30 cellular contexts compared by ENCODE assay signal in genomic region chr4:127656047-127656680, GRCh38. TPM values are rescaled to one million over a fixed set of nuclear protein-coding genes. Genes with fewer than 3 reads are reported as not detected.
DNase-seq lines count a peak whose midpoint lies in the region; ATAC-seq and TF ChIP-seq lines count a peak whose summit lies in the region.
"Had no signal": no experiment of that assay in that cellular context is flagged by ENCODE, and none has a peak within 500 bp of the region (broad histone marks: within the 10 kb centered on the region; RNA-seq: fewer than 3 reads in every experiment).

No MANE protein-coding gene starts in this region.

- no peaks in the 10 kb centered on the region for H3K4me1 Mint-ChIP-seq in endothelial cell (ENCODE audit: unreplicated experiment)
- H3K4me1 Mint-ChIP-seq in neural progenitor cell, result no peaks in the 10 kb centered on the region
- H3K4me1 Mint-ChIP-seq: activated CD8-positive, alpha-beta memory T cell treated with anti-CD3 and anti-CD28 coated beads, Interleukin-2, amount 10 ng/mL, durations not matched to agents 7 days and 5 days; CD4-positive, CD25-positive, alpha-beta regulatory T cell had no signal

- H3K79me2 ChIP-seq in neural progenitor cell (ENCODE audit: low read depth), result peaks cover 6% of the 10 kb centered on the region

- H3K4me1 ChIP-seq in HUES6 (ENCODE audit: control insufficient read depth, insufficient read depth, low read length), result peaks cover 6% of the 10 kb centered on the region
- H3K4me1 ChIP-seq in neural progenitor cell, result no peaks in the 10 kb centered on the region
- no peaks in the 10 kb centered on the region for H3K4me1 ChIP-seq in prostate gland (replicated peaks)
- no peaks in the 10 kb centered on the region for H3K4me1 ChIP-seq in left lung
- H3K4me1 ChIP-seq: esophagus squamous epithelium, Peyer's patch, SJCRH30, upper lobe of right lung had no signal

- no peak for TF ChIP-seq CTCF in endothelial cell (IDR thresholded peaks at IDR 0.05; ENCODE audit: unreplicated experiment)
- no peak for TF ChIP-seq CTCF in neural progenitor cell (IDR thresholded peaks at IDR 0.05)
- TF ChIP-seq CTCF in prostate gland (IDR thresholded peaks at IDR 0.05), result no peak
- TF ChIP-seq CTCF in left lung (IDR thresholded peaks at IDR 0.05), result no peak

- peak; percentile 21 for DNase-seq in NCI-H748 (lab: John Stamatoyannopoulos, UW; ENCODE audit: unreplicated experiment)
- DNase-seq in NCI-H748 treated with DMSO at 0.1 percent for 48 hours (lab: John Stamatoyannopoulos, UW), result no peak
- DNase-seq in endothelial cell (ENCODE audit: low spot score), result no peak
- no peak for DNase-seq in neural progenitor cell (ENCODE audit: low spot score)
- DNase-seq in prostate gland (ENCODE audit: low spot score), result no peak
- DNase-seq in activated gamma-delta T cell (lab: John Stamatoyannopoulos, UW), result no peak
- no peak for DNase-seq in left lung
- DNase-seq: 8988T; activated CD4-positive, alpha-beta T cell treated with anti-CD3 and anti-CD28 coated beads, Interleukin-2, amount 50 U/mL, for 1 hour; activated CD4-positive, CD25-positive, alpha-beta regulatory T cell; activated CD8-positive, alpha-beta memory T cell treated with anti-CD3 and anti-CD28 coated beads, Interleukin-2, amount 10 ng/mL, durations not matched to agents 7 days and 5 days; activated T-cell treated with anti-CD3 and anti-CD28 coated beads, Interleukin-2, amount 50 U/mL, for 4 hours; CD4-positive, CD25-positive, alpha-beta regulatory T cell; DMS79 treated with DMSO at 0.1 percent for 48 hours; esophagus squamous epithelium; foreskin melanocyte; MG63; NCI-H1105; NCI-H2029; NCI-H526 treated with DMSO at 0.1 percent for 48 hours; Peyer's patch; SJCRH30; stimulated activated naive CD4-positive, alpha-beta T cell; upper lobe of right lung had no signal

- H3K9me3 ChIP-seq in HUES6 (ENCODE audit: control insufficient read depth, insufficient read depth, low read depth, low read length), result no peaks in the 10 kb centered on the region
- no peaks in the 10 kb centered on the region for H3K9me3 ChIP-seq in neural progenitor cell (ENCODE audit: low read depth)
- no peaks in the 10 kb centered on the region for H3K9me3 ChIP-seq in prostate gland
- no peaks in the 10 kb centered on the region for H3K9me3 ChIP-seq in left lung
- H3K9me3 ChIP-seq: esophagus squamous epithelium, MG63, Peyer's patch, SJCRH30, upper lobe of right lung had no signal

- H2AFZ ChIP-seq in neural progenitor cell (replicated peaks), result no peak overlapping the region

- H3K4me3 ChIP-seq in HUES6 (ENCODE audit: low read depth, low read length) (peak overlapping the region; percentile 57), neural progenitor cell (peak overlapping the region; percentile 43), prostate gland (no peak overlapping the region), left lung (no peak overlapping the region)
- H3K4me3 ChIP-seq: esophagus squamous epithelium, lung, MG63, Peyer's patch, SJCRH30, skin epidermis, upper lobe of right lung had no signal

- H3K36me3 Mint-ChIP-seq in endothelial cell (ENCODE audit: low read depth, unreplicated experiment) (peaks cover 3% of the 10 kb centered on the region), neural progenitor cell (peaks cover 34% of the 10 kb centered on the region)
- H3K36me3 Mint-ChIP-seq: activated CD8-positive, alpha-beta memory T cell treated with anti-CD3 and anti-CD28 coated beads, Interleukin-2, amount 10 ng/mL, durations not matched to agents 7 days and 5 days; CD4-positive, CD25-positive, alpha-beta regulatory T cell; natural killer cell treated with Interleukin-12 subunit alpha and Interleukin-12 subunit beta and Interleukin-15 and Interleukin-18, amount 100 ng/mL, for 72 hours had no signal

- H3F3A ChIP-seq in neural progenitor cell (ENCODE audit: low read depth), result no peaks in the 10 kb centered on the region

- intact Hi-C loops in prostate gland (cut with DNase I) (no loop called here), left lung (cut with DNase I) (no loop called here)

- no peak for TF ChIP-seq POLR2A in prostate gland (IDR thresholded peaks at IDR 0.05)

- peak overlapping the region; percentile 64 for H3K4me2 ChIP-seq in neural progenitor cell
- H3K4me2 ChIP-seq: KMS-11 had no signal

- H3K9ac ChIP-seq in HUES6 (ENCODE audit: low read length) (peak overlapping the region; percentile 51), neural progenitor cell (no peak overlapping the region)
- H3K9ac ChIP-seq: KMS-11 had no signal

- H3K4me3 Mint-ChIP-seq in endothelial cell (ENCODE audit: unreplicated experiment) (peak overlapping the region; percentile 86), neural progenitor cell (no peak overlapping the region)
- H3K4me3 Mint-ChIP-seq: activated CD8-positive, alpha-beta memory T cell treated with anti-CD3 and anti-CD28 coated beads, Interleukin-2, amount 10 ng/mL, durations not matched to agents 7 days and 5 days; activated T-cell treated with anti-CD3 and anti-CD28 coated beads, Interleukin-2, amount 50 U/mL, for 4 hours; CD4-positive, CD25-positive, alpha-beta regulatory T cell; dendritic cell treated with granulocyte-macrophage colony-stimulating factor and Interleukin-4, amounts not matched to agents 40 ng/mL and 50 ng/mL, for 4 days; natural killer cell treated with Interleukin-12 subunit alpha and Interleukin-12 subunit beta and Interleukin-15 and Interleukin-18, amount 100 ng/mL, for 72 hours had no signal

- H3K9me3 Mint-ChIP-seq in endothelial cell (ENCODE audit: unreplicated experiment) (no peaks in the 10 kb centered on the region), neural progenitor cell (peaks cover 7% of the 10 kb centered on the region)
- H3K9me3 Mint-ChIP-seq: activated T-cell treated with anti-CD3 and anti-CD28 coated beads, Interleukin-2, amount 50 U/mL, for 4 hours; natural killer cell treated with Interleukin-12 subunit alpha and Interleukin-12 subunit beta and Interleukin-15 and Interleukin-18, amount 100 ng/mL, for 72 hours had no signal

- ATAC-seq in left lung, result no peak
- ATAC-seq: activated CD8-positive, alpha-beta memory T cell treated with anti-CD3 and anti-CD28 coated beads, Interleukin-2, amount 10 ng/mL, durations not matched to agents 7 days and 5 days; activated T-cell treated with anti-CD3 and anti-CD28 coated beads, Interleukin-2, amount 50 U/mL, for 4 hours; natural killer cell treated with Interleukin-12 subunit alpha and Interleukin-12 subunit beta and Interleukin-15 and Interleukin-18, amount 100 ng/mL, for 72 hours; upper lobe of right lung had no signal

- H3K27me3 ChIP-seq in HUES6 (ENCODE audit: control insufficient read depth, insufficient read depth, low read length) (no peaks in the 10 kb centered on the region), neural progenitor cell (no peaks in the 10 kb centered on the region), prostate gland (replicated peaks; ENCODE audit: insufficient read depth) (no peaks in the 10 kb centered on the region), left lung (no peaks in the 10 kb centered on the region)
- H3K27me3 ChIP-seq: esophagus squamous epithelium, MG63, Peyer's patch, SJCRH30, upper lobe of right lung had no signal

- 95% methylated on average over 9 of the region's 9 CpGs for WGBS in prostate gland

- H3K27ac ChIP-seq in HUES6 (ENCODE audit: low read depth, low read length), result no peak overlapping the region
- H3K27ac ChIP-seq in neural progenitor cell, result no peak overlapping the region
- H3K27ac ChIP-seq in prostate gland, result no peak overlapping the region
- H3K27ac ChIP-seq in left lung, result no peak overlapping the region
- H3K27ac ChIP-seq: esophagus squamous epithelium, KMS-11, Peyer's patch, SJCRH30, skin epidermis, upper lobe of right lung had no signal

- H4K20me1 ChIP-seq in neural progenitor cell (ENCODE audit: low read depth), result no peaks in the 10 kb centered on the region

- peak overlapping the region; percentile 88 for H3K27ac Mint-ChIP-seq in endothelial cell (ENCODE audit: unreplicated experiment)
- H3K27ac Mint-ChIP-seq in neural progenitor cell, result no peak overlapping the region
- H3K27ac Mint-ChIP-seq: activated CD8-positive, alpha-beta memory T cell treated with anti-CD3 and anti-CD28 coated beads, Interleukin-2, amount 10 ng/mL, durations not matched to agents 7 days and 5 days; CD4-positive, CD25-positive, alpha-beta regulatory T cell; dendritic cell treated with granulocyte-macrophage colony-stimulating factor and Interleukin-4, amounts not matched to agents 40 ng/mL and 50 ng/mL, for 4 days; natural killer cell treated with Interleukin-12 subunit alpha and Interleukin-12 subunit beta and Interleukin-15 and Interleukin-18, amount 100 ng/mL, for 72 hours had no signal

- H3K27me3 Mint-ChIP-seq in endothelial cell (ENCODE audit: unreplicated experiment) (no peaks in the 10 kb centered on the region), neural progenitor cell (ENCODE audit: insufficient read depth, low read depth) (no peaks in the 10 kb centered on the region)
- H3K27me3 Mint-ChIP-seq: activated CD8-positive, alpha-beta memory T cell treated with anti-CD3 and anti-CD28 coated beads, Interleukin-2, amount 10 ng/mL, durations not matched to agents 7 days and 5 days; CD4-positive, CD25-positive, alpha-beta regulatory T cell; dendritic cell treated with granulocyte-macrophage colony-stimulating factor and Interleukin-4, amounts not matched to agents 40 ng/mL and 50 ng/mL, for 4 days; natural killer cell treated with Interleukin-12 subunit alpha and Interleukin-12 subunit beta and Interleukin-15 and Interleukin-18, amount 100 ng/mL, for 72 hours had no signal

- no peaks in the 10 kb centered on the region; the same call in 1 of the 2 replicates for H3K36me3 ChIP-seq in HUES6 (ENCODE audit: control insufficient read depth, insufficient read depth, low read length)
- H3K36me3 ChIP-seq in neural progenitor cell, result no peaks in the 10 kb centered on the region
- H3K36me3 ChIP-seq in prostate gland, result no peaks in the 10 kb centered on the region
- H3K36me3 ChIP-seq in left lung, result no peaks in the 10 kb centered on the region
- H3K36me3 ChIP-seq: MG63, Peyer's patch, upper lobe of right lung had no signal

RNA-seq across cellular contexts. Expression of gene INTU, which starts 23.4 kb away (rescaled TPM):
- total RNA-seq in endothelial cell (ENCODE audit: unreplicated experiment) (6.4 TPM), neural progenitor cell (ENCODE audit: low replicate concordance) (22.0 and 31.2 TPM in 2 replicates), prostate gland (10 to 100 TPM in 1 of 2 donors, 1 to 10 TPM in 1; 6.1 to 13.9 TPM), left lung (10 to 100 TPM in 1 of 2 donors, 1 to 10 TPM in 1; 8.8 to 11.6 TPM)

Comparison
In these comparisons a context has a peak if more than half of its experiments do, and no peak if none do; other contexts are left out.
1. H3K4me3 ChIP-seq: peak in HUES6 (single experiment) and neural progenitor cell (single experiment); none in prostate gland (0 of 2) and left lung (0 of 2).